Comparison of ENCODE assay signal across 8 cellular contexts in the genomic region with DNA sequence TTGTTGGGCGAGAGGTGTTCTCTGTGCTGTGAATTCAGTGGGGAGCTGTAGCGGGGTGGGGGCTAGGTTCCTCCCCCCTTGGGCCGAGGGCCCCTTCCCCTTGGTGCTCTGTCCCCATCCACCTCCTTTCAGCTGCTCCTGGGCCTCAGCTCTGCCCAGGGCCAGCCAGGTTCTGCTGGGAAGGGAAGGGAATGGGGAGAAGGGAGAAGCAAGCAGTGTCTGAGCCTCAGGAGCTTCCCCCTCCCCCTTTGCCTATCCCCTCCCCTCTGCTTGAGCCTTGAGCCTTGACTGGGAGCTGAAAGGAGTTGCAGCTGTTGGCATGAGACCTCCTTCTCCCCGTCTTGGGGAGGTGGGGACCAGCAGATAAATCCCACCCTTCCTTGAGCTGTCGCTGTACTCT. TPM values are rescaled to one million over a fixed set of nuclear protein-coding genes. Genes with fewer than 3 reads are reported as not detected.
DNase-seq lines count a peak whose midpoint lies in the region; ATAC-seq and TF ChIP-seq lines count a peak whose summit lies in the region.

No MANE protein-coding gene starts in this region.

- H3K27me3 ChIP-seq in suprapubic skin = no peaks in the 10 kb centered on the region

- intact Hi-C loops in activated T-helper 2 cell treated with anti-CD3 and anti-CD28 coated beads, Interferon-gamma antibody, Interleukin-2, Interleukin-4, amounts not matched to agents 10 μg/mL and 5 μg/mL and 100 μg/mL, durations not matched to agents 14 hours and 24 hours and 36 hours (cut with micrococcal nuclease) = loop anchor here (5.0 kb wide), 1 partner anchor 119 kb away; no protein-coding TSS in a partner anchor

- H3K9me3 Mint-ChIP-seq in activated T-cell treated with anti-CD3 and anti-CD28 coated beads, Interleukin-2, amount 50 U/mL, for 4 hours = no peaks in the 10 kb centered on the region
- H3K9me3 Mint-ChIP-seq in activated T-helper 2 cell treated with anti-CD3 and anti-CD28 coated beads, Interferon-gamma antibody, Interleukin-2, Interleukin-4, amounts not matched to agents 10 μg/mL and 5 μg/mL and 100 μg/mL, durations not matched to agents 14 hours and 24 hours and 36 hours = no peaks in the 10 kb centered on the region

- H3K27ac Mint-ChIP-seq in activated T-helper 2 cell treated with anti-CD3 and anti-CD28 coated beads, Interferon-gamma antibody, Interleukin-2, Interleukin-4, amounts not matched to agents 10 μg/mL and 5 μg/mL and 100 μg/mL, durations not matched to agents 14 hours and 24 hours and 36 hours = peak overlapping the region; percentile 58

- TF ChIP-seq CTCF in suprapubic skin (IDR thresholded peaks at IDR 0.05) = no peak

- peak overlapping the region; percentile 95 for H3K4me3 ChIP-seq in suprapubic skin

- H3K36me3 Mint-ChIP-seq in activated T-cell treated with anti-CD3 and anti-CD28 coated beads, Interleukin-2, amount 50 U/mL, for 4 hours (ENCODE audit: insufficient read depth) = peaks cover 25% of the 10 kb centered on the region
- peaks cover 54% of the 10 kb centered on the region for H3K36me3 Mint-ChIP-seq in activated T-helper 2 cell treated with anti-CD3 and anti-CD28 coated beads, Interferon-gamma antibody, Interleukin-2, Interleukin-4, amounts not matched to agents 10 μg/mL and 5 μg/mL and 100 μg/mL, durations not matched to agents 14 hours and 24 hours and 36 hours (ENCODE audit: low read depth)

- no peak for TF ChIP-seq EP300 in suprapubic skin (IDR thresholded peaks at IDR 0.05)

- peaks cover 36% of the 10 kb centered on the region for H3K36me3 ChIP-seq in suprapubic skin

- no peak for TF ChIP-seq POLR2A in suprapubic skin (IDR thresholded peaks at IDR 0.05)

- H3K4me3 Mint-ChIP-seq in activated T-cell treated with anti-CD3 and anti-CD28 coated beads, Interleukin-2, amount 50 U/mL, for 4 hours = peak overlapping the region; percentile 97
- peak overlapping the region; percentile 78 for H3K4me3 Mint-ChIP-seq in activated T-helper 2 cell treated with anti-CD3 and anti-CD28 coated beads, Interferon-gamma antibody, Interleukin-2, Interleukin-4, amounts not matched to agents 10 μg/mL and 5 μg/mL and 100 μg/mL, durations not matched to agents 14 hours and 24 hours and 36 hours (ENCODE audit: low read depth)

- no peak for ATAC-seq in activated T-cell treated with anti-CD3 and anti-CD28 coated beads, Interleukin-2, amount 50 U/mL, for 4 hours
- ATAC-seq in HG03565 (IDR thresholded peaks at IDR 0.05; ENCODE audit: unreplicated experiment) = no peak

- peak overlapping the region; percentile 89 for H3K27ac ChIP-seq in suprapubic skin

- DNase-seq in activated T-cell treated with anti-CD3 and anti-CD28 coated beads, Interleukin-2, amount 50 U/mL, for 4 hours = no peak
- DNase-seq in activated T-cell treated with anti-CD3 and anti-CD28 coated beads, Interleukin-2, amount 50 U/mL, for 48 hours = no peak
- no peak for DNase-seq in activated T-helper 2 cell treated with anti-CD3 and anti-CD28 coated beads, Interferon-gamma antibody, Interleukin-2, Interleukin-4, amounts not matched to agents 10 μg/mL and 5 μg/mL and 100 μg/mL, durations not matched to agents 14 hours and 24 hours and 36 hours (ENCODE audit: low spot score)
- DNase-seq in iPS-NIHi7 (ENCODE audit: extremely low spot score) (peak; percentile 78), suprapubic skin (ENCODE audit: low spot score in 2 of 2) (no peak), NCI-H526 treated with DMSO at 0.1 percent for 48 hours (lab: John Stamatoyannopoulos, UW) (no peak), OCI-M2 (lab: John Stamatoyannopoulos, UW; ENCODE audit: unreplicated experiment) (no peak)

- H3K4me1 ChIP-seq in suprapubic skin = peaks cover 44% of the 10 kb centered on the region

- H3K4me1 Mint-ChIP-seq in activated T-cell treated with anti-CD3 and anti-CD28 coated beads, Interleukin-2, amount 50 U/mL, for 4 hours (ENCODE audit: low read depth) = peaks cover 44% of the 10 kb centered on the region
- H3K4me1 Mint-ChIP-seq in activated T-helper 2 cell treated with anti-CD3 and anti-CD28 coated beads, Interferon-gamma antibody, Interleukin-2, Interleukin-4, amounts not matched to agents 10 μg/mL and 5 μg/mL and 100 μg/mL, durations not matched to agents 14 hours and 24 hours and 36 hours (ENCODE audit: low read depth) = peaks cover 22% of the 10 kb centered on the region

- no peaks in the 10 kb centered on the region for H3K27me3 Mint-ChIP-seq in activated T-cell treated with anti-CD3 and anti-CD28 coated beads, Interleukin-2, amount 50 U/mL, for 4 hours (ENCODE audit: low read depth)
- H3K27me3 Mint-ChIP-seq in activated T-helper 2 cell treated with anti-CD3 and anti-CD28 coated beads, Interferon-gamma antibody, Interleukin-2, Interleukin-4, amounts not matched to agents 10 μg/mL and 5 μg/mL and 100 μg/mL, durations not matched to agents 14 hours and 24 hours and 36 hours (ENCODE audit: low read depth) = no peaks in the 10 kb centered on the region

- WGBS in suprapubic skin = 51% methylated on average over 5 of the region's 5 CpGs

- no peaks in the 10 kb centered on the region for H3K9me3 ChIP-seq in suprapubic skin

RNA-seq across cellular contexts. Expression of a gene that starts 0.6 kb away (rescaled TPM):
- total RNA-seq in activated T-cell treated with anti-CD3 and anti-CD28 coated beads, Interleukin-2, amount 50 U/mL, for 4 hours = 100 to 1,000 TPM in 2 of 3 donors, 10 to 100 TPM in 1; 98.1 to 103 (median 100) TPM
- total RNA-seq in activated T-helper 2 cell treated with anti-CD3 and anti-CD28 coated beads, Interferon-gamma antibody, Interleukin-2, Interleukin-4, amounts not matched to agents 10 μg/mL and 5 μg/mL and 100 μg/mL, durations not matched to agents 14 hours and 24 hours and 36 hours = 71.4 and 78.4 TPM in 2 replicates
- total RNA-seq in suprapubic skin = 10 to 100 TPM; 30.8 to 66.6 (median 53.6) TPM

RNA-seq across cellular contexts. Expression of a gene that starts 6.8 kb away (rescaled TPM):
- 10 to 100 TPM; 51.9 to 55.8 (median 52.2) TPM for total RNA-seq in activated T-cell treated with anti-CD3 and anti-CD28 coated beads, Interleukin-2, amount 50 U/mL, for 4 hours
- 71.2 and 74.6 TPM in 2 replicates for total RNA-seq in activated T-helper 2 cell treated with anti-CD3 and anti-CD28 coated beads, Interferon-gamma antibody, Interleukin-2, Interleukin-4, amounts not matched to agents 10 μg/mL and 5 μg/mL and 100 μg/mL, durations not matched to agents 14 hours and 24 hours and 36 hours
- total RNA-seq in suprapubic skin = 10 to 100 TPM; 49.3 to 86.1 (median 63.1) TPM

RNA-seq across cellular contexts. Expression of a gene that starts 7.1 kb away (rescaled TPM):
- 10 to 100 TPM; 95.7 to 98.6 (median 96.8) TPM for total RNA-seq in activated T-cell treated with anti-CD3 and anti-CD28 coated beads, Interleukin-2, amount 50 U/mL, for 4 hours
- 90.9 and 91.2 TPM in 2 replicates for total RNA-seq in activated T-helper 2 cell treated with anti-CD3 and anti-CD28 coated beads, Interferon-gamma antibody, Interleukin-2, Interleukin-4, amounts not matched to agents 10 μg/mL and 5 μg/mL and 100 μg/mL, durations not matched to agents 14 hours and 24 hours and 36 hours
- 10 to 100 TPM; 41.2 to 65.8 (median 61.5) TPM for total RNA-seq in suprapubic skin

RNA-seq across cellular contexts. Expression of a gene that starts 32.8 kb away (rescaled TPM):
- total RNA-seq in activated T-cell treated with anti-CD3 and anti-CD28 coated beads, Interleukin-2, amount 50 U/mL, for 4 hours = 10 to 100 TPM; 13.2 to 15.0 (median 13.3) TPM
- 26.0 and 27.3 TPM in 2 replicates for total RNA-seq in activated T-helper 2 cell treated with anti-CD3 and anti-CD28 coated beads, Interferon-gamma antibody, Interleukin-2, Interleukin-4, amounts not matched to agents 10 μg/mL and 5 μg/mL and 100 μg/mL, durations not matched to agents 14 hours and 24 hours and 36 hours
- total RNA-seq in suprapubic skin = 10 to 100 TPM; 12.3 to 22.2 (median 15.5) TPM

RNA-seq across cellular contexts. Expression of a gene that starts 36.5 kb away (rescaled TPM):
- total RNA-seq in activated T-cell treated with anti-CD3 and anti-CD28 coated beads, Interleukin-2, amount 50 U/mL, for 4 hours = 10 to 100 TPM; 32.8 to 37.0 (median 32.9) TPM
- 62.7 and 63.2 TPM in 2 replicates for total RNA-seq in activated T-helper 2 cell treated with anti-CD3 and anti-CD28 coated beads, Interferon-gamma antibody, Interleukin-2, Interleukin-4, amounts not matched to agents 10 μg/mL and 5 μg/mL and 100 μg/mL, durations not matched to agents 14 hours and 24 hours and 36 hours
- total RNA-seq in suprapubic skin = 10 to 100 TPM; 35.1 to 51.9 (median 41.6) TPM
